Comparison of ENCODE assay signal across 3 cellular contexts in the genomic region with DNA sequence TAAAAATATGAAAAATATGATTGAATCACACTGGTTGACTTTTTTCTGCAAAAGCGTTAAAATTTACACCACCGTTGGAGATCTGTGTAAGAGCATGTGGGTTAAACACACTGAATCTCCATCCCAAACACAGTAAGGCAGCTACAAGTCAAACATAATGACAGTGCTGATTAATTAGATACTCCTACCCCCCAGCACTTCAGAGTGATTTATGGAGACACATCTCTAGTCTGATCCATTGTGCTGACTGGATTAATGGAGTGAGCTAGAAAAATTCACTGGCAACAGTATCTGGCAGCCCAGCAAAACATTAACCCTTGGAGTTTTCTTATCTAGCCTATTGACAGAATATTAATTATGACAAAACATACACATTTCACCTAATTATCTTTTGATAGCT.
A peak's percentile ranks its signal among the peaks of the same experiment; 100 is the strongest.
TF ChIP-seq lines count a peak whose summit lies in the region.

No MANE protein-coding gene starts in this region.

TF ChIP-seq in SK-N-SH, 30 proteins besides CTCF, POLR2A, EP300 and RAD21:
- TF ChIP-seq EZH2phosphoT487 (IDR thresholded peaks at IDR 0.05; ENCODE audit: borderline replicate concordance, low read depth), result no peak
- TF ChIP-seq NRF1 (IDR thresholded peaks at IDR 0.05; ENCODE audit: low read depth, low read length), result no peak
- TF ChIP-seq RXRA (IDR thresholded peaks at IDR 0.05; ENCODE audit: borderline replicate concordance, low read depth), result no peak
- no peak for TF ChIP-seq SIN3A (IDR thresholded peaks at IDR 0.05; ENCODE audit: borderline replicate concordance, low read depth, low read length)
- TF ChIP-seq RCOR1 (IDR thresholded peaks at IDR 0.05; ENCODE audit: low read length), result peak; percentile 28; the same call in 1 of the 2 replicates
- TF ChIP-seq MEF2A (IDR thresholded peaks at IDR 0.05; ENCODE audit: borderline replicate concordance, low read depth), result no peak
- no peak for TF ChIP-seq MXI1 (IDR thresholded peaks at IDR 0.05; ENCODE audit: low read depth, low read length)
- no peak for TF ChIP-seq JUND (IDR thresholded peaks at IDR 0.05)
- no peak for TF ChIP-seq TCF12 (IDR thresholded peaks at IDR 0.05)
- no peak for TF ChIP-seq POLR2AphosphoS5 (IDR thresholded peaks at IDR 0.05; ENCODE audit: low read depth, low read length)
- TF ChIP-seq FOSL2 (IDR thresholded peaks at IDR 0.05; ENCODE audit: borderline replicate concordance, low read depth), result no peak
- TF ChIP-seq USF2 (IDR thresholded peaks at IDR 0.05; ENCODE audit: borderline replicate concordance, low read depth, low read length), result no peak
- no peak for TF ChIP-seq ZBTB33 (IDR thresholded peaks at IDR 0.05; ENCODE audit: borderline replicate concordance, low read depth)
- no peak for TF ChIP-seq TEAD4 (IDR thresholded peaks at IDR 0.05; ENCODE audit: borderline replicate concordance, insufficient read depth)
- no peak for TF ChIP-seq FOXM1 (IDR thresholded peaks at IDR 0.05; ENCODE audit: low read depth)
- TF ChIP-seq SMC3 (IDR thresholded peaks at IDR 0.05; ENCODE audit: low read depth, low read length), result no peak
- TF ChIP-seq CHD2 (IDR thresholded peaks at IDR 0.05; ENCODE audit: low read length, partially characterized antibody), result peak; percentile 56
- TF ChIP-seq, protein P1, sequence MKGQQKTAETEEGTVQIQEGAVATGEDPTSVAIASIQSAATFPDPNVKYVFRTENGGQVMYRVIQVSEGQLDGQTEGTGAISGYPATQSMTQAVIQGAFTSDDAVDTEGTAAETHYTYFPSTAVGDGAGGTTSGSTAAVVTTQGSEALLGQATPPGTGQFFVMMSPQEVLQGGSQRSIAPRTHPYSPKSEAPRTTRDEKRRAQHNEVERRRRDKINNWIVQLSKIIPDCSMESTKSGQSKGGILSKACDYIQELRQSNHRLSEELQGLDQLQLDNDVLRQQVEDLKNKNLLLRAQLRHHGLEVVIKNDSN (IDR thresholded peaks at IDR 0.05; ENCODE audit: borderline replicate concordance, low read depth), result no peak
TF ChIP-seq in SK-N-SH: peak in this region for 2.

TF ChIP-seq in SK-N-SH treated with all-trans-retinoic acid at 6 μM for 48 hours, 23 proteins besides CTCF, POLR2A, EP300 and RAD21:
- TF ChIP-seq, protein P2, sequence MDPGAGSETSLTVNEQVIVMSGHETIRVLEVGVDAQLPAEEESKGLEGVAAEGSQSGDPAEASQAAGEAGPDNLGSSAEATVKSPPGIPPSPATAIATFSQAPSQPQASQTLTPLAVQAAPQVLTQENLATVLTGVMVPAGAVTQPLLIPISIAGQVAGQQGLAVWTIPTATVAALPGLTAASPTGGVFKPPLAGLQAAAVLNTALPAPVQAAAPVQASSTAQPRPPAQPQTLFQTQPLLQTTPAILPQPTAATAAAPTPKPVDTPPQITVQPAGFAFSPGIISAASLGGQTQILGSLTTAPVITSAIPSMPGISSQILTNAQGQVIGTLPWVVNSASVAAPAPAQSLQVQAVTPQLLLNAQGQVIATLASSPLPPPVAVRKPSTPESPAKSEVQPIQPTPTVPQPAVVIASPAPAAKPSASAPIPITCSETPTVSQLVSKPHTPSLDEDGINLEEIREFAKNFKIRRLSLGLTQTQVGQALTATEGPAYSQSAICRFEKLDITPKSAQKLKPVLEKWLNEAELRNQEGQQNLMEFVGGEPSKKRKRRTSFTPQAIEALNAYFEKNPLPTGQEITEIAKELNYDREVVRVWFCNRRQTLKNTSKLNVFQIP (CRISPR knock-in tag; IDR thresholded peaks at IDR 0.05; ENCODE audit: borderline replicate concordance, low read depth), result no peak
- TF ChIP-seq, protein P3, sequence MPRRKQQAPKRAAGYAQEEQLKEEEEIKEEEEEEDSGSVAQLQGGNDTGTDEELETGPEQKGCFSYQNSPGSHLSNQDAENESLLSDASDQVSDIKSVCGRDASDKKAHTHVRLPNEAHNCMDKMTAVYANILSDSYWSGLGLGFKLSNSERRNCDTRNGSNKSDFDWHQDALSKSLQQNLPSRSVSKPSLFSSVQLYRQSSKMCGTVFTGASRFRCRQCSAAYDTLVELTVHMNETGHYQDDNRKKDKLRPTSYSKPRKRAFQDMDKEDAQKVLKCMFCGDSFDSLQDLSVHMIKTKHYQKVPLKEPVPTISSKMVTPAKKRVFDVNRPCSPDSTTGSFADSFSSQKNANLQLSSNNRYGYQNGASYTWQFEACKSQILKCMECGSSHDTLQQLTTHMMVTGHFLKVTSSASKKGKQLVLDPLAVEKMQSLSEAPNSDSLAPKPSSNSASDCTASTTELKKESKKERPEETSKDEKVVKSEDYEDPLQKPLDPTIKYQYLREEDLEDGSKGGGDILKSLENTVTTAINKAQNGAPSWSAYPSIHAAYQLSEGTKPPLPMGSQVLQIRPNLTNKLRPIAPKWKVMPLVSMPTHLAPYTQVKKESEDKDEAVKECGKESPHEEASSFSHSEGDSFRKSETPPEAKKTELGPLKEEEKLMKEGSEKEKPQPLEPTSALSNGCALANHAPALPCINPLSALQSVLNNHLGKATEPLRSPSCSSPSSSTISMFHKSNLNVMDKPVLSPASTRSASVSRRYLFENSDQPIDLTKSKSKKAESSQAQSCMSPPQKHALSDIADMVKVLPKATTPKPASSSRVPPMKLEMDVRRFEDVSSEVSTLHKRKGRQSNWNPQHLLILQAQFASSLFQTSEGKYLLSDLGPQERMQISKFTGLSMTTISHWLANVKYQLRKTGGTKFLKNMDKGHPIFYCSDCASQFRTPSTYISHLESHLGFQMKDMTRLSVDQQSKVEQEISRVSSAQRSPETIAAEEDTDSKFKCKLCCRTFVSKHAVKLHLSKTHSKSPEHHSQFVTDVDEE (CRISPR knock-in tag; IDR thresholded peaks at IDR 0.05), result no peak
- no peak for TF ChIP-seq ARNTL (CRISPR knock-in tag; IDR thresholded peaks at IDR 0.05; ENCODE audit: borderline replicate concordance, low read depth)
- TF ChIP-seq SNAI2 (CRISPR knock-in tag; IDR thresholded peaks at IDR 0.05), result no peak
- no peak for TF ChIP-seq GLIS3 (CRISPR knock-in tag; IDR thresholded peaks at IDR 0.05)
- no peak for TF ChIP-seq ZNF8 (CRISPR knock-in tag; IDR thresholded peaks at IDR 0.05)
- no peak for TF ChIP-seq ZNF70 (CRISPR knock-in tag; IDR thresholded peaks at IDR 0.05)
- TF ChIP-seq RARB (CRISPR knock-in tag; IDR thresholded peaks at IDR 0.05), result no peak
- TF ChIP-seq ZNF565 (CRISPR knock-in tag; conservative IDR thresholded peaks at IDR 0.05; ENCODE audit: low read depth), result no peak
- no peak for TF ChIP-seq ISL1 (CRISPR knock-in tag; IDR thresholded peaks at IDR 0.05)
- no peak for TF ChIP-seq OSR1 (CRISPR knock-in tag; IDR thresholded peaks at IDR 0.05)
- TF ChIP-seq ESRRG (CRISPR knock-in tag; IDR thresholded peaks at IDR 0.05), result no peak
- TF ChIP-seq TCF4 (CRISPR knock-in tag; IDR thresholded peaks at IDR 0.05; ENCODE audit: borderline replicate concordance), result no peak

TF ChIP-seq in HepG2, 621 proteins besides CTCF, POLR2A, EP300 and RAD21:
- TF ChIP-seq ZNF446 (CRISPR knock-in tag; IDR thresholded peaks at IDR 0.05) (no peak), ZNF841 (CRISPR knock-in tag; IDR thresholded peaks at IDR 0.05; ENCODE audit: borderline replicate concordance) (no peak), ZNF616 (CRISPR knock-in tag; IDR thresholded peaks at IDR 0.05; ENCODE audit: low read depth) (no peak), FIP1L1 (IDR thresholded peaks at IDR 0.05; ENCODE audit: borderline replicate concordance, insufficient read depth, low read depth, low read length) (no peak), SSRP1 (CRISPR knock-in tag; IDR thresholded peaks at IDR 0.05) (no peak), ZNF124 (CRISPR knock-in tag; IDR thresholded peaks at IDR 0.05) (no peak), ZNF260 (CRISPR knock-in tag; IDR thresholded peaks at IDR 0.05; ENCODE audit: borderline replicate concordance, low read depth) (no peak), ZNF10 (CRISPR knock-in tag; IDR thresholded peaks at IDR 0.05; ENCODE audit: borderline replicate concordance, low read depth) (no peak), ZNF292 (CRISPR knock-in tag; IDR thresholded peaks at IDR 0.05; ENCODE audit: borderline replicate concordance, low read depth) (no peak), ZSCAN25 (CRISPR knock-in tag; IDR thresholded peaks at IDR 0.05) (no peak), ZNF710 (CRISPR knock-in tag; IDR thresholded peaks at IDR 0.05; ENCODE audit: borderline replicate concordance) (no peak), CBX1 (IDR thresholded peaks at IDR 0.05; ENCODE audit: low read depth) (no peak), IRX3 (CRISPR knock-in tag; IDR thresholded peaks at IDR 0.05; ENCODE audit: borderline replicate concordance, low read depth) (no peak), GFI1 (CRISPR knock-in tag; IDR thresholded peaks at IDR 0.05; ENCODE audit: borderline replicate concordance) (no peak), ZNF335 (CRISPR knock-in tag; IDR thresholded peaks at IDR 0.05) (no peak), KAT2B (IDR thresholded peaks at IDR 0.05; ENCODE audit: borderline replicate concordance, low read depth, low read length) (no peak), FOXO1 (CRISPR knock-in tag; IDR thresholded peaks at IDR 0.05) (no peak), POGZ (CRISPR knock-in tag; IDR thresholded peaks at IDR 0.05) (no peak)
- TF ChIP-seq, protein P4, sequence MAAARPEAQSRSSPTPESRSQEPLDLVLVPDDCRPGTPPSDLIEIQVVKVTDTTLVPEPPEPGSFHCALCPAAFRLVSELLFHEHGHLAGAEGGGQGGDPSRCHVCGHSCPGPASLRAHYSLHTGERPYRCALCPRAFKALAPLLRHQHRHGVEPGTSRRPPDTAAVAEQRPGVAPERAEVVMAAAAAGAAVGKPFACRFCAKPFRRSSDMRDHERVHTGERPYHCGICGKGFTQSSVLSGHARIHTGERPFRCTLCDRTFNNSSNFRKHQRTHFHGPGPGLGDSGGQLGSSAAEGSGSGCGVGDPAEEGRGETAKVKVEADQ (CRISPR knock-in tag; IDR thresholded peaks at IDR 0.05; ENCODE audit: borderline replicate concordance), result no peak
